Comparison of ENCODE assay signal across 9 cellular contexts in the genomic region with DNA sequence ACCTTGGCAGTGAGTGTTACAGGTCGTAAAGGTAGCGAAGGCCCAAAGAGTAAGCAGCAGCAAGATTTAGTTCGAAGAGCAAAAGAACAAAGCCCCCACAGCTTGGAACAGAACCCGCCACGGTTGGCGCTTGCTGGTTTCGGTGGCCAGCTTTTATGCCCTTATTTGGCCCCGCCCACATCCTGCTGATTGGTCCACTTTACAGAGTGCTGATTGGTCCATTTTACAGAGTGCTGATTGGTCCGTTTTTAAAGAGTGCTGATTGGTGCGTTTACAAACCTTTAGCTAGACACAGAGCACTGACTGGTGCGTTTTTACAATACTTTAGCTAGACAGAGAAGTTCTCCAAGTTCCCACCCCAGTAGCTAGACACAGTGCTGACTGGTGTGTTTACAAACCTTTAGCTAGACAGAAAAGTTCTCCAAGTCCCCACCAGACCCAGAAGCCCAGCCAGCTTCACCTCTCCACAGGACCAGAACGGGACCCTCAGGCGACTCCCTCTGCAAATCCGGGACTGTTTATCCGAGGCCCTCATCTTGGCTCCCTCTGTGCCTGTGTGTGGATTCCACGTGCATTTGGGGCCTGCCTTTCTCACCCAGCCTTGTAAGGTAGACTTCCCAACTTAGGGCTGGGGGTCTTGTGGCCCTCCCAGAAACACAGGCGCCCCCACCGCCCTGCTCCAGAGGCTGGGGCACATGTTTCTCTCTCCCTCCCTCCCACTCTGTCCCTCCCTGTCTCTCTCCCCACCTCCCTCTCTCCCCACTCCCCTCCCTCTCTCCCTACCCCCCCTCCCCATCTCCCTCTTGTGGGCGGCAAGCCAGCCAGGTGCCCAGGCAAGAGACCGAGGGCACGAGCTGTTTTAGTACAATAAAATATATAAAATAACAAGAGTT. TPM values are rescaled to one million over a fixed set of nuclear protein-coding genes. Genes with fewer than 3 reads are reported as not detected.
A peak's percentile ranks its signal among the peaks of the same experiment; 100 is the strongest.
DNase-seq lines count a peak whose midpoint lies in the region; ATAC-seq and TF ChIP-seq lines count a peak whose summit lies in the region.
"Had no signal": no experiment of that assay in that cellular context is flagged by ENCODE, and none has a peak within 500 bp of the region (broad histone marks: within the 10 kb centered on the region; RNA-seq: fewer than 3 reads in every experiment).

No MANE protein-coding gene starts in this region.

- no peaks in the 10 kb centered on the region for H3K36me3 ChIP-seq in H7 (replicated peaks; ENCODE audit: control insufficient read depth, insufficient read depth, low read length)

- H3K9me3 Mint-ChIP-seq in activated naive CD8-positive, alpha-beta T cell treated with anti-CD3 and anti-CD28 coated beads, Interleukin-2, amount 50 U/mL, for 24 hours, result no peaks in the 10 kb centered on the region
- H3K9me3 Mint-ChIP-seq in mesothelial cell of epicardium, result no peaks in the 10 kb centered on the region

- no peak overlapping the region for H3K4me3 Mint-ChIP-seq in activated naive CD8-positive, alpha-beta T cell treated with anti-CD3 and anti-CD28 coated beads, Interleukin-2, amount 50 U/mL, for 24 hours
- H3K4me3 Mint-ChIP-seq in mesothelial cell of epicardium, result peak overlapping the region; percentile 58

- H3K27me3 ChIP-seq in H7 (ENCODE audit: control insufficient read depth, insufficient read depth, low read length), result peaks cover 8% of the 10 kb centered on the region; the same call in 1 of the 2 replicates

- H3K36me3 Mint-ChIP-seq in activated naive CD8-positive, alpha-beta T cell treated with anti-CD3 and anti-CD28 coated beads, Interleukin-2, amount 50 U/mL, for 24 hours (ENCODE audit: low read depth), result no peaks in the 10 kb centered on the region
- H3K36me3 Mint-ChIP-seq in mesothelial cell of epicardium, result no peaks in the 10 kb centered on the region

- DNase-seq in stimulated activated CD4-positive, alpha-beta T cell treated with anti-CD3 and anti-CD28 coated beads, Interleukin-4, amount 100 ng/mL, for 24 hours, result peak; percentile 29
- no peak for DNase-seq in stimulated activated CD4-positive, alpha-beta T cell treated with anti-CD3 and anti-CD28 coated beads, Interleukin-1b, Interleukin-23, amount 100 ng/mL, for 48 hours
- peak; percentile 40 for DNase-seq in activated naive CD8-positive, alpha-beta T cell treated with anti-CD3 and anti-CD28 coated beads, Interleukin-2, amount 50 U/mL, for 24 hours
- DNase-seq in mesothelial cell of epicardium (ENCODE audit: low spot score in 2 of 2, unreplicated experiment in 2 of 2) (no peak), DMS53 (lab: John Stamatoyannopoulos, UW) (no peak), NCI-H1092 (lab: John Stamatoyannopoulos, UW) (no peak), H7 (no peak)

- no peak overlapping the region for H3K27ac Mint-ChIP-seq in activated naive CD8-positive, alpha-beta T cell treated with anti-CD3 and anti-CD28 coated beads, Interleukin-2, amount 50 U/mL, for 24 hours
- no peak overlapping the region for H3K27ac Mint-ChIP-seq in mesothelial cell of epicardium

- H3K4me3 ChIP-seq in H7 (ENCODE audit: insufficient read depth, low read depth, low read length), result no peak overlapping the region; the same call in 1 of the 2 replicates

- H3K27me3 Mint-ChIP-seq in activated naive CD8-positive, alpha-beta T cell treated with anti-CD3 and anti-CD28 coated beads, Interleukin-2, amount 50 U/mL, for 24 hours, result peaks cover 3% of the 10 kb centered on the region
- peaks cover 31% of the 10 kb centered on the region for H3K27me3 Mint-ChIP-seq in mesothelial cell of epicardium (ENCODE audit: low read depth)
- H3K27me3 Mint-ChIP-seq: B cell had no signal

- H3K4me1 Mint-ChIP-seq in activated naive CD8-positive, alpha-beta T cell treated with anti-CD3 and anti-CD28 coated beads, Interleukin-2, amount 50 U/mL, for 24 hours, result peaks cover 19% of the 10 kb centered on the region
- H3K4me1 Mint-ChIP-seq in mesothelial cell of epicardium, result peaks cover 38% of the 10 kb centered on the region

- TF ChIP-seq CTCF in mesothelial cell of epicardium (IDR thresholded peaks at IDR 0.05; ENCODE audit: unreplicated experiment), result no peak

- no peak for ATAC-seq in activated naive CD8-positive, alpha-beta T cell treated with anti-CD3 and anti-CD28 coated beads, Interleukin-2, amount 50 U/mL, for 24 hours
- no peak for ATAC-seq in HG03039 (IDR thresholded peaks at IDR 0.05; ENCODE audit: unreplicated experiment)

RNA-seq across cellular contexts. Expression of gene FTCD, which starts 12.6 kb away (rescaled TPM):
- total RNA-seq in mesothelial cell of epicardium, result 8.8 to 12.5 TPM (median 9.6 TPM) in 3 replicates
- 1.6 TPM in 1 of 2 replicates, not detected in the other for total RNA-seq in H7 (2014; rRNA removed; shearing (Covaris generic))

RNA-seq across cellular contexts. Expression of gene SPATC1L, which starts 41.4 kb away (rescaled TPM):
- total RNA-seq in mesothelial cell of epicardium, result 27.5 to 28.1 TPM (median 27.6 TPM) in 3 replicates
- total RNA-seq in H7 (2014; rRNA removed; shearing (Covaris generic)), result 35.5 and 41.5 TPM in 2 replicates

RNA-seq across cellular contexts. Expression of gene COL6A2, which starts 44.9 kb away (rescaled TPM):
- 846 to 986 TPM (median 933 TPM) in 3 replicates for total RNA-seq in mesothelial cell of epicardium
- total RNA-seq in H7 (2014; rRNA removed; shearing (Covaris generic)), result 127 and 143 TPM in 2 replicates

Comparison
In these comparisons a context has a peak if more than half of its experiments do, and no peak if none do; other contexts are left out.
1. DNase-seq: peak in stimulated activated CD4-positive, alpha-beta T cell treated with anti-CD3 and anti-CD28 coated beads, Interleukin-4, amount 100 ng/mL, for 24 hours (single experiment) and activated naive CD8-positive, alpha-beta T cell treated with anti-CD3 and anti-CD28 coated beads, Interleukin-2, amount 50 U/mL, for 24 hours (single experiment); none in stimulated activated CD4-positive, alpha-beta T cell treated with anti-CD3 and anti-CD28 coated beads, Interleukin-1b, Interleukin-23, amount 100 ng/mL, for 48 hours (single experiment), mesothelial cell of epicardium (0 of 2), DMS53 (single experiment), NCI-H1092 (single experiment) and H7 (single experiment).